12 cellular contexts compared by ENCODE assay signal in the genomic region with DNA sequence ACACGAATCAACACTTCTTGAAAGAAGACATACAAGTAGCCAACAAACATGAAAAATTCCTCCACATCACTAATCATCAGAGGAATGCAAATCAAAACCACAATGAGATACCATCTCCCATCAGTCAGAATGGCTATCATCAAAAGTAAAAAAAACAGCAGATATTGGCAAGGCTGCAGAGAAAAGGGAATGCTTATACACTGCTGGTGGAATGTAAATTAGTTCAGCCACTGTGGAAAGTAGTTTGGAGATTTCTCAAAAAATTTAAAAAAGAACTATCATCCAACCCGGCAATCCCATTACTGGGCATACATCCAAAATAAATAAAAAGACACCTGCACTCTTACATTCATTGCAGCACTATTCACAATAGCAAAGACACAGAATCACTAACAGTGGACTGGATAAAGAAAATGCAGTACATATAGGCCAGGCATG.
A peak's percentile ranks its signal among the peaks of the same experiment; 100 is the strongest.
DNase-seq lines count a peak whose midpoint lies in the region; ATAC-seq and TF ChIP-seq lines count a peak whose summit lies in the region.
"Had no signal": no experiment of that assay in that cellular context is flagged by ENCODE, and none has a peak within 500 bp of the region (broad histone marks: within the 10 kb centered on the region; RNA-seq: fewer than 3 reads in every experiment).

No MANE protein-coding gene starts in this region.

- no CpG with 5 or more reads among the region's 2 CpGs for WGBS in IMR-90 (ENCODE audit: extremely low coverage in 2 of 2, insufficient read length in 1 of 2), 2 experiments

- H4K91ac ChIP-seq in IMR-90 (ENCODE audit: insufficient read depth, low read depth, low read length), result no peak overlapping the region

- no peaks in the 10 kb centered on the region for H3K79me2 ChIP-seq in PC-3 (ENCODE audit: low read length)

- DNase-seq in A172 (ENCODE audit: low spot score), result peak; percentile 93
- DNase-seq in IMR-90, result peak; percentile 15
- DNase-seq in PC-3, result peak; percentile 54
- DNase-seq in fibroblast of pulmonary artery (ENCODE audit: low read depth), result peak; percentile 62
- no peak for DNase-seq in cortex of kidney (lab: John Stamatoyannopoulos, UW)
- DNase-seq: NCI-H524, small intestine had no signal

- H3K4ac ChIP-seq in IMR-90 (ENCODE audit: low read depth, low read length), result no peak overlapping the region

- no peak overlapping the region for H3K9ac ChIP-seq in IMR-90 (ENCODE audit: low read depth, low read length)
- no peak overlapping the region for H3K9ac ChIP-seq in PC-3 (ENCODE audit: low read length)

- H3K36me3 ChIP-seq in IMR-90 (ENCODE audit: control insufficient read depth, insufficient read depth, low read length) (no peaks in the 10 kb centered on the region), PC-3 (ENCODE audit: low read depth, low read length) (no peaks in the 10 kb centered on the region)

- no peak overlapping the region for H2BK120ac ChIP-seq in IMR-90 (ENCODE audit: low read depth, low read length)

- H3K18ac ChIP-seq in IMR-90 (ENCODE audit: low read depth, low read length), result no peak overlapping the region

- BruUV-seq in IMR-90 (replicated peaks; lab: Mats Ljungman, UMichigan) (no TSS peak), PC-3 (replicated peaks; lab: Mats Ljungman, UMichigan) (no TSS peak)

- no peaks in the 10 kb centered on the region for H3K9me2 ChIP-seq in PC-3 (replicated peaks; ENCODE audit: low read length)

- no peak overlapping the region for H2AK5ac ChIP-seq in IMR-90 (ENCODE audit: low read depth, low read length)

- H4K5ac ChIP-seq in IMR-90 (ENCODE audit: low read depth, low read length), result no peak overlapping the region

- H4K20me1 ChIP-seq in IMR-90 (ENCODE audit: insufficient read depth, low read length) (no peaks in the 10 kb centered on the region), PC-3 (ENCODE audit: low read length) (no peaks in the 10 kb centered on the region)

- dilution Hi-C loops in IMR-90 (cut with HindIII; ENCODE audit: low sequenced_read_pairs, unreplicated experiment), result no loop called here

- no peak overlapping the region for H3K14ac ChIP-seq in IMR-90 (replicated peaks; ENCODE audit: low read depth, low read length)

- H2BK15ac ChIP-seq in IMR-90 (ENCODE audit: low read depth, low read length), result no peak overlapping the region

- no peaks in the 10 kb centered on the region for H3K79me1 ChIP-seq in IMR-90 (ENCODE audit: low read depth in 1 of 2, low read length in 2 of 2)

- TF ChIP-seq CTCF in IMR-90 (conservative IDR thresholded peaks at IDR 0.05; ENCODE audit: low read depth, low read length) (no peak), PC-3 (conservative IDR thresholded peaks at IDR 0.05; ENCODE audit: low read depth, low read length) (no peak), fibroblast of pulmonary artery (IDR thresholded peaks at IDR 0.05; ENCODE audit: low read length, missing control alignments) (no peak)

- H3K4me3 ChIP-seq in IMR-90 (ENCODE audit: insufficient read depth, low read depth, low read length), result no peak overlapping the region
- no peak overlapping the region for H3K4me3 ChIP-seq in PC-3 (ENCODE audit: low read length)
- H3K4me3 ChIP-seq in fibroblast of pulmonary artery (replicated peaks; ENCODE audit: low read depth, low read length), result no peak overlapping the region
- H3K4me3 ChIP-seq: lung had no signal

- no peaks in the 10 kb centered on the region for H3K9me1 ChIP-seq in IMR-90 (ENCODE audit: insufficient read depth, low read length)

- no peak overlapping the region for H4K8ac ChIP-seq in IMR-90 (ENCODE audit: low read depth in 2 of 2, low read length in 2 of 2)

- no peaks in the 10 kb centered on the region for H3F3A ChIP-seq in PC-3 (ENCODE audit: low read length, unreplicated experiment)

- H3K4me1 ChIP-seq in IMR-90 (ENCODE audit: control insufficient read depth, insufficient read depth, low read length) (no peaks in the 10 kb centered on the region), PC-3 (ENCODE audit: insufficient read depth, low read length) (peaks cover 11% of the 10 kb centered on the region; the same call in 1 of the 2 replicates)

- in situ Hi-C loops in IMR-90 (cut with MboI; ENCODE audit: low sequenced_read_pairs), result no loop called here

- no peaks in the 10 kb centered on the region for H3K27me3 ChIP-seq in IMR-90 (ENCODE audit: control insufficient read depth, insufficient read depth, low read length)
- peaks cover 26% of the 10 kb centered on the region for H3K27me3 ChIP-seq in PC-3 (ENCODE audit: low read length)

- CTCF ChIA-PET in IMR-90 (lab: Yijun Ruan, JAX) (interaction anchor here (1.2 kb wide), 1 partner anchor 19 kb away, joined by 3 read pairs; no protein-coding TSS in a partner anchor), PC-3 (lab: Charles Lee) (no interaction called here)

- ATAC-seq in IMR-90 (ENCODE audit: low read depth) (peak; percentile 57), PC-3 (no peak), GM21786 (IDR thresholded peaks at IDR 0.05; ENCODE audit: unreplicated experiment) (no peak), HG03378 (IDR thresholded peaks at IDR 0.05; ENCODE audit: unreplicated experiment) (no peak)
- no peak for ATAC-seq in activated CD4-positive, CD25-positive, alpha-beta regulatory T cell treated with anti-CD3 and anti-CD28 coated beads, Interleukin-2, amount 50 U/mL, for 24 hours
- ATAC-seq: stimulated activated effector memory CD8-positive, alpha-beta T cell treated with anti-CD3 and anti-CD28 coated beads, Interleukin-12 subunit alpha, Interleukin-12 subunit beta, amount 100 ng/mL, for 72 hours had no signal

- H2AFZ ChIP-seq in IMR-90 (replicated peaks; ENCODE audit: low read length, poor library complexity) (no peak overlapping the region), PC-3 (ENCODE audit: low read length) (no peak overlapping the region)

- no peak overlapping the region for H2BK5ac ChIP-seq in IMR-90 (ENCODE audit: low read depth, low read length, poor library complexity, severe bottlenecking)

- intact Hi-C loops in IMR-90 (cut with micrococcal nuclease) (no loop called here), PC-3 (cut with micrococcal nuclease) (no loop called here)

- H3K27ac ChIP-seq in IMR-90 (ENCODE audit: insufficient read depth, low read length) (no peak overlapping the region), PC-3 (ENCODE audit: low read length) (no peak overlapping the region)

- POLR2A ChIA-PET in IMR-90 (lab: Charles Lee; ENCODE audit: unreplicated experiment), result no interaction called here
- POLR2A ChIA-PET in PC-3 (lab: Charles Lee; ENCODE audit: unreplicated experiment), result no interaction called here

- TF ChIP-seq RAD21 in IMR-90 (IDR thresholded peaks at IDR 0.05; ENCODE audit: low read length), result no peak

- no peak overlapping the region for H2BK20ac ChIP-seq in IMR-90 (ENCODE audit: low read depth, low read length)

- H2AK9ac ChIP-seq in IMR-90 (replicated peaks; ENCODE audit: low read depth, low read length, poor library complexity), result no peak overlapping the region

- no peak overlapping the region for H3K56ac ChIP-seq in IMR-90 (ENCODE audit: extremely low read depth, insufficient read depth, low read length)

- TF ChIP-seq POLR2A in IMR-90 (IDR thresholded peaks at IDR 0.05; ENCODE audit: low read depth, low read length), result no peak

- no peak overlapping the region for H3K23ac ChIP-seq in IMR-90 (ENCODE audit: low read depth, low read length)

- no peaks in the 10 kb centered on the region for H3K9me3 ChIP-seq in IMR-90 (ENCODE audit: control insufficient read depth, insufficient read depth, low read length)
- no peaks in the 10 kb centered on the region for H3K9me3 ChIP-seq in PC-3 (ENCODE audit: low read length)

- H3K4me2 ChIP-seq in IMR-90 (ENCODE audit: low read depth, low read length) (no peak overlapping the region), PC-3 (ENCODE audit: low read length) (no peak overlapping the region)

TF ChIP-seq in IMR-90, 13 proteins besides CTCF, POLR2A, EP300 and RAD21:
- TF ChIP-seq MAFK (IDR thresholded peaks at IDR 0.05; ENCODE audit: low read depth, low read length), result no peak
